9 cellular contexts compared by ENCODE assay signal in genomic region chr19:29810504-29810871, GRCh38. TPM values are rescaled to one million over a fixed set of nuclear protein-coding genes. Genes with fewer than 3 reads are reported as not detected.
DNase-seq lines count a peak whose midpoint lies in the region; ATAC-seq lines count a peak whose summit lies in the region.
"Had no signal": no experiment of that assay in that cellular context is flagged by ENCODE, and none has a peak within 500 bp of the region (broad histone marks: within the 10 kb centered on the region; RNA-seq: fewer than 3 reads in every experiment).

No MANE protein-coding gene starts in this region.

- peaks cover 7% of the 10 kb centered on the region for H3K4me1 ChIP-seq in mesenchymal stem cell (ENCODE audit: control insufficient read depth, insufficient read depth, low read depth, low read length)

- H2BK5ac ChIP-seq in mesenchymal stem cell (ENCODE audit: low read depth, low read length, poor library complexity, severe bottlenecking), result no peak overlapping the region

- peak overlapping the region; percentile 85 for H3K4me3 Mint-ChIP-seq in activated naive CD8-positive, alpha-beta T cell treated with anti-CD3 and anti-CD28 coated beads for 36 hours

- peak overlapping the region; percentile 68 for H3K4me3 ChIP-seq in Jurkat, Clone E6-1 (ENCODE audit: low read length)
- no peak overlapping the region for H3K4me3 ChIP-seq in mesenchymal stem cell (ENCODE audit: insufficient read depth in 1 of 2, low read depth in 1 of 2, low read length in 2 of 2)

- WGBS in mesenchymal stem cell, result 81% methylated on average over 1 of the region's 4 CpGs

- H2BK12ac ChIP-seq in mesenchymal stem cell (ENCODE audit: low read length in 2 of 2), result no peak overlapping the region

- H2AFZ ChIP-seq in mesenchymal stem cell (ENCODE audit: low read depth, low read length), result no peak overlapping the region

- no peaks in the 10 kb centered on the region for H3K9me3 ChIP-seq in mesenchymal stem cell (ENCODE audit: control insufficient read depth, low read length)
- H3K9me3 ChIP-seq: breast epithelium had no signal

- H3K23ac ChIP-seq in mesenchymal stem cell (ENCODE audit: low read length in 2 of 2), result no peak overlapping the region

- H3K4ac ChIP-seq in mesenchymal stem cell (ENCODE audit: low read depth in 1 of 2, low read length in 2 of 2), result no peak overlapping the region

- H3K9ac ChIP-seq in mesenchymal stem cell (ENCODE audit: low read length), result no peak overlapping the region

- peaks cover 16% of the 10 kb centered on the region for H3K36me3 Mint-ChIP-seq in activated naive CD8-positive, alpha-beta T cell treated with anti-CD3 and anti-CD28 coated beads for 36 hours

- no peaks in the 10 kb centered on the region for H3K27me3 Mint-ChIP-seq in activated naive CD8-positive, alpha-beta T cell treated with anti-CD3 and anti-CD28 coated beads for 36 hours

- no peak overlapping the region for H4K8ac ChIP-seq in mesenchymal stem cell (ENCODE audit: low read length)

- peaks cover 21% of the 10 kb centered on the region for H3K4me1 Mint-ChIP-seq in activated naive CD8-positive, alpha-beta T cell treated with anti-CD3 and anti-CD28 coated beads for 36 hours

- H3K27me3 ChIP-seq in mesenchymal stem cell (ENCODE audit: control insufficient read depth in 1 of 2, insufficient read depth in 1 of 2, low read length in 2 of 2), result no peaks in the 10 kb centered on the region
- H3K27me3 ChIP-seq: breast epithelium had no signal

- H3K4me2 ChIP-seq in mesenchymal stem cell (ENCODE audit: low read length, poor library complexity, severe bottlenecking), result no peak overlapping the region

- no peak overlapping the region for H2AK5ac ChIP-seq in mesenchymal stem cell (ENCODE audit: low read length, severe bottlenecking)

- ATAC-seq in GM21717 (IDR thresholded peaks at IDR 0.05; ENCODE audit: unreplicated experiment) (no peak), GM21529 (IDR thresholded peaks at IDR 0.05; ENCODE audit: unreplicated experiment) (no peak)

- no peak overlapping the region for H4K91ac ChIP-seq in mesenchymal stem cell (ENCODE audit: low read length)

- H3K9me3 Mint-ChIP-seq in activated naive CD8-positive, alpha-beta T cell treated with anti-CD3 and anti-CD28 coated beads for 36 hours, result no peaks in the 10 kb centered on the region

- H2BK120ac ChIP-seq in mesenchymal stem cell (ENCODE audit: low read depth, low read length), result no peak overlapping the region

- H2BK15ac ChIP-seq in mesenchymal stem cell (ENCODE audit: low read depth, poor library complexity, severe bottlenecking), result no peak overlapping the region

- DNase-seq in Daoy (ENCODE audit: low read depth) (peak; percentile 38), mesenchymal stem cell (peak; percentile 20), SW 1271 (lab: John Stamatoyannopoulos, UW) (no peak), AG08396 (ENCODE audit: low spot score) (no peak)
- DNase-seq in Jurkat, Clone E6-1 (ENCODE audit: low read depth, low spot score), result no peak
- DNase-seq in activated naive CD8-positive, alpha-beta T cell treated with anti-CD3 and anti-CD28 coated beads for 36 hours, result no peak

- H3K79me1 ChIP-seq in mesenchymal stem cell (replicated peaks; ENCODE audit: low read length, poor library complexity, severe bottlenecking), result no peaks in the 10 kb centered on the region

- H3K14ac ChIP-seq in mesenchymal stem cell (ENCODE audit: low read length in 2 of 2), result no peak overlapping the region

- peaks cover 4 to 7% of the 10 kb centered on the region in 2 experiments for H3K36me3 ChIP-seq in mesenchymal stem cell (ENCODE audit: control insufficient read depth in 1 of 2, insufficient read depth in 2 of 2, low read depth in 1 of 2, low read length in 2 of 2)
- H3K36me3 ChIP-seq: breast epithelium had no signal

- H3K27ac ChIP-seq in mesenchymal stem cell (ENCODE audit: low read length, poor library complexity, severe bottlenecking), result no peak overlapping the region

- H3K18ac ChIP-seq in mesenchymal stem cell (ENCODE audit: low read depth in 1 of 2, low read length in 2 of 2), result no peak overlapping the region

- peak overlapping the region; percentile 94 for H3K27ac Mint-ChIP-seq in activated naive CD8-positive, alpha-beta T cell treated with anti-CD3 and anti-CD28 coated beads for 36 hours

RNA-seq across cellular contexts. Expression of gene CCNE1, which starts 1.3 kb away (rescaled TPM):
- 16.4 and 24.6 TPM in 2 replicates for total RNA-seq in Daoy (2014; rRNA removed; shearing (Covaris generic))
- polyA plus RNA-seq in Jurkat, Clone E6-1 (2012; ENCODE audit: insufficient read depth, insufficient read length), result 21.5 TPM
- 10 to 100 TPM; 36.9 to 38.4 TPM for total RNA-seq in activated naive CD8-positive, alpha-beta T cell treated with anti-CD3 and anti-CD28 coated beads for 36 hours
- 9.8 TPM for polyA plus RNA-seq in mesenchymal stem cell (2013, experiment 1 of 2)
- polyA plus RNA-seq in mesenchymal stem cell (2013, experiment 2 of 2), result 9.8 TPM

Comparison
In these comparisons a context has a peak if more than half of its experiments do, and no peak if none do; other contexts are left out.
1. DNase-seq: peak in Daoy (single experiment) and mesenchymal stem cell (single experiment); none in Jurkat, Clone E6-1 (single experiment), activated naive CD8-positive, alpha-beta T cell treated with anti-CD3 and anti-CD28 coated beads for 36 hours (single experiment), SW 1271 (0 of 2) and AG08396 (single experiment).